In genomic region chr1:193113258-193113991, GRCh38 we compare ENCODE assay signal across 1 cellular context.
TF ChIP-seq lines count a peak whose summit lies in the region.

No MANE protein-coding gene starts in this region.

TF ChIP-seq in K562, 482 proteins besides CTCF, POLR2A, EP300 and RAD21 (continued from another document and continues in another):
- TF ChIP-seq, protein P1, sequence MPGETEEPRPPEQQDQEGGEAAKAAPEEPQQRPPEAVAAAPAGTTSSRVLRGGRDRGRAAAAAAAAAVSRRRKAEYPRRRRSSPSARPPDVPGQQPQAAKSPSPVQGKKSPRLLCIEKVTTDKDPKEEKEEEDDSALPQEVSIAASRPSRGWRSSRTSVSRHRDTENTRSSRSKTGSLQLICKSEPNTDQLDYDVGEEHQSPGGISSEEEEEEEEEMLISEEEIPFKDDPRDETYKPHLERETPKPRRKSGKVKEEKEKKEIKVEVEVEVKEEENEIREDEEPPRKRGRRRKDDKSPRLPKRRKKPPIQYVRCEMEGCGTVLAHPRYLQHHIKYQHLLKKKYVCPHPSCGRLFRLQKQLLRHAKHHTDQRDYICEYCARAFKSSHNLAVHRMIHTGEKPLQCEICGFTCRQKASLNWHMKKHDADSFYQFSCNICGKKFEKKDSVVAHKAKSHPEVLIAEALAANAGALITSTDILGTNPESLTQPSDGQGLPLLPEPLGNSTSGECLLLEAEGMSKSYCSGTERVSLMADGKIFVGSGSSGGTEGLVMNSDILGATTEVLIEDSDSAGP (CRISPR knock-in tag; IDR thresholded peaks at IDR 0.05), result no peak
- TF ChIP-seq BACH1 (tag; IDR thresholded peaks at IDR 0.05) (no peak), ZNF253 (CRISPR knock-in tag; conservative IDR thresholded peaks at IDR 0.05) (no peak), NFATC3 (IDR thresholded peaks at IDR 0.05) (no peak), ZNF785 (CRISPR knock-in tag; IDR thresholded peaks at IDR 0.05) (no peak), PRMT5 (CRISPR knock-in tag; IDR thresholded peaks at IDR 0.05) (no peak), ZNF512 (tag; IDR thresholded peaks at IDR 0.05) (no peak), STAT5B (CRISPR knock-in tag; IDR thresholded peaks at IDR 0.05) (no peak), POLR2AphosphoS5 (IDR thresholded peaks at IDR 0.05; ENCODE audit: control insufficient read depth, insufficient read depth, low read depth, low read length) (no peak), MAZ (CRISPR knock-in tag; conservative IDR thresholded peaks at IDR 0.05 in 1 of 2, IDR thresholded peaks at IDR 0.05 in 1 of 2) (peak; percentile 33 to 54; a peak in 1 of 4 replicates), TEAD2 (tag; IDR thresholded peaks at IDR 0.05) (peak; percentile 22; the same call in 1 of the 2 replicates), POLR2AphosphoS2 (IDR thresholded peaks at IDR 0.05; ENCODE audit: low read length) (no peak), KLF1 (tag; IDR thresholded peaks at IDR 0.05) (no peak), SMARCB1 (IDR thresholded peaks at IDR 0.05; ENCODE audit: insufficient read length, low read depth) (no peak), DNMT1 (IDR thresholded peaks at IDR 0.05) (0 out of 2 replicates have a peak, but pooled peaks have one; percentile 31), CBFA2T3 (IDR thresholded peaks at IDR 0.05) (no peak), BCL6 (CRISPR knock-in tag; IDR thresholded peaks at IDR 0.05) (no peak), SREBF1 (IDR thresholded peaks at IDR 0.05; ENCODE audit: borderline replicate concordance, low read depth, low read length) (no peak), RBM22 (IDR thresholded peaks at IDR 0.05; ENCODE audit: low read depth, low read length, poor library complexity, severe bottlenecking) (no peak), GATAD2A (IDR thresholded peaks at IDR 0.05) (no peak), ZFX (CRISPR knock-in tag; IDR thresholded peaks at IDR 0.05) (0 out of 2 replicates have a peak, but pooled peaks have one; percentile 7), MECOM (CRISPR knock-in tag; IDR thresholded peaks at IDR 0.05) (no peak), SAFB (IDR thresholded peaks at IDR 0.05; ENCODE audit: borderline replicate concordance, low read depth, low read length) (no peak), MCM5 (IDR thresholded peaks at IDR 0.05; ENCODE audit: low read depth) (no peak), NONO (IDR thresholded peaks at IDR 0.05; ENCODE audit: low read depth in 2 of 2, low read length in 1 of 2) (no peak), ARNT (IDR thresholded peaks at IDR 0.05) (peak in 1 of 2 experiments; percentile 54; a peak in 1 of 4 replicates), ATF1 (CRISPR knock-in tag; IDR thresholded peaks at IDR 0.05) (no peak), ATF1 (tag; IDR thresholded peaks at IDR 0.05) (peak; percentile 67), RCOR1 (IDR thresholded peaks at IDR 0.05; ENCODE audit: borderline replicate concordance in 1 of 2, low read depth in 2 of 2, low read length in 2 of 2) (peak in 1 of 2 experiments; percentile 10; a peak in 1 of 4 replicates), ZNF699 (CRISPR knock-in tag; IDR thresholded peaks at IDR 0.05; ENCODE audit: insufficient replicate concordance) (no peak), CREBBP (IDR thresholded peaks at IDR 0.05; ENCODE audit: low read depth, low read length) (no peak), ZNF586 (CRISPR knock-in tag; conservative IDR thresholded peaks at IDR 0.05) (no peak), GABPB1 (CRISPR knock-in tag; IDR thresholded peaks at IDR 0.05) (no peak), ZNF347 (CRISPR knock-in tag; IDR thresholded peaks at IDR 0.05; ENCODE audit: low read depth) (no peak), NFIX (CRISPR knock-in tag; IDR thresholded peaks at IDR 0.05; ENCODE audit: low read depth) (no peak), POLR2B (IDR thresholded peaks at IDR 0.05; ENCODE audit: low read depth, partially characterized antibody) (peak; percentile 52), SMARCA4 (IDR thresholded peaks at IDR 0.05) (0 out of 2 replicates have a peak, but pooled peaks have one; percentile 33), ZFPM2 (CRISPR knock-in tag; IDR thresholded peaks at IDR 0.05) (no peak)
- TF ChIP-seq, protein P2, sequence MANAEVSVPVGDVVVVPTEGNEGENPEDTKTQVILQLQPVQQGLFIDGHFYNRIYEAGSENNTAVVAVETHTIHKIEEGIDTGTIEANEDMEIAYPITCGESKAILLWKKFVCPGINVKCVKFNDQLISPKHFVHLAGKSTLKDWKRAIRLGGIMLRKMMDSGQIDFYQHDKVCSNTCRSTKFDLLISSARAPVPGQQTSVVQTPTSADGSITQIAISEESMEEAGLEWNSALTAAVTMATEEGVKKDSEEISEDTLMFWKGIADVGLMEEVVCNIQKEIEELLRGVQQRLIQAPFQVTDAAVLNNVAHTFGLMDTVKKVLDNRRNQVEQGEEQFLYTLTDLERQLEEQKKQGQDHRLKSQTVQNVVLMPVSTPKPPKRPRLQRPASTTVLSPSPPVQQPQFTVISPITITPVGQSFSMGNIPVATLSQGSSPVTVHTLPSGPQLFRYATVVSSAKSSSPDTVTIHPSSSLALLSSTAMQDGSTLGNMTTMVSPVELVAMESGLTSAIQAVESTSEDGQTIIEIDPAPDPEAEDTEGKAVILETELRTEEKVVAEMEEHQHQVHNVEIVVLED (CRISPR knock-in tag; IDR thresholded peaks at IDR 0.05), result 0 out of 2 replicates have a peak, but pooled peaks have one; percentile 6
- TF ChIP-seq, protein P3, sequence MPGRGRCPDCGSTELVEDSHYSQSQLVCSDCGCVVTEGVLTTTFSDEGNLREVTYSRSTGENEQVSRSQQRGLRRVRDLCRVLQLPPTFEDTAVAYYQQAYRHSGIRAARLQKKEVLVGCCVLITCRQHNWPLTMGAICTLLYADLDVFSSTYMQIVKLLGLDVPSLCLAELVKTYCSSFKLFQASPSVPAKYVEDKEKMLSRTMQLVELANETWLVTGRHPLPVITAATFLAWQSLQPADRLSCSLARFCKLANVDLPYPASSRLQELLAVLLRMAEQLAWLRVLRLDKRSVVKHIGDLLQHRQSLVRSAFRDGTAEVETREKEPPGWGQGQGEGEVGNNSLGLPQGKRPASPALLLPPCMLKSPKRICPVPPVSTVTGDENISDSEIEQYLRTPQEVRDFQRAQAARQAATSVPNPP (IDR thresholded peaks at IDR 0.05; ENCODE audit: borderline replicate concordance, insufficient read depth, insufficient read length), result no peak
- TF ChIP-seq, protein P4, sequence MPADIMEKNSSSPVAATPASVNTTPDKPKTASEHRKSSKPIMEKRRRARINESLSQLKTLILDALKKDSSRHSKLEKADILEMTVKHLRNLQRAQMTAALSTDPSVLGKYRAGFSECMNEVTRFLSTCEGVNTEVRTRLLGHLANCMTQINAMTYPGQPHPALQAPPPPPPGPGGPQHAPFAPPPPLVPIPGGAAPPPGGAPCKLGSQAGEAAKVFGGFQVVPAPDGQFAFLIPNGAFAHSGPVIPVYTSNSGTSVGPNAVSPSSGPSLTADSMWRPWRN (IDR thresholded peaks at IDR 0.05; ENCODE audit: low read depth), result no peak
- TF ChIP-seq, protein P5, sequence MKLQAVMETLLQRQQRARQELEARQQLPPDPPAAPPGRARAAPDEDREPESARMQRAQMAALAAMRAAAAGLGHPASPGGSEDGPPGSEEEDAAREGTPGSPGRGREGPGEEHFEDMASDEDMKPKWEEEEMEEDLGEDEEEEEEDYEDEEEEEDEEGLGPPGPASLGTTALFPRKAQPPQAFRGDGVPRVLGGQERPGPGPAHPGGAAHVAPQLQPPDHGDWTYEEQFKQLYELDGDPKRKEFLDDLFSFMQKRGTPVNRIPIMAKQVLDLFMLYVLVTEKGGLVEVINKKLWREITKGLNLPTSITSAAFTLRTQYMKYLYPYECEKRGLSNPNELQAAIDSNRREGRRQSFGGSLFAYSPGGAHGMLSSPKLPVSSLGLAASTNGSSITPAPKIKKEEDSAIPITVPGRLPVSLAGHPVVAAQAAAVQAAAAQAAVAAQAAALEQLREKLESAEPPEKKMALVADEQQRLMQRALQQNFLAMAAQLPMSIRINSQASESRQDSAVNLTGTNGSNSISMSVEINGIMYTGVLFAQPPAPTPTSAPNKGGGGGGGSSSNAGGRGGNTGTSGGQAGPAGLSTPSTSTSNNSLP (IDR thresholded peaks at IDR 0.05; ENCODE audit: borderline replicate concordance, low read depth, low read length), result no peak
- TF ChIP-seq, protein P6, sequence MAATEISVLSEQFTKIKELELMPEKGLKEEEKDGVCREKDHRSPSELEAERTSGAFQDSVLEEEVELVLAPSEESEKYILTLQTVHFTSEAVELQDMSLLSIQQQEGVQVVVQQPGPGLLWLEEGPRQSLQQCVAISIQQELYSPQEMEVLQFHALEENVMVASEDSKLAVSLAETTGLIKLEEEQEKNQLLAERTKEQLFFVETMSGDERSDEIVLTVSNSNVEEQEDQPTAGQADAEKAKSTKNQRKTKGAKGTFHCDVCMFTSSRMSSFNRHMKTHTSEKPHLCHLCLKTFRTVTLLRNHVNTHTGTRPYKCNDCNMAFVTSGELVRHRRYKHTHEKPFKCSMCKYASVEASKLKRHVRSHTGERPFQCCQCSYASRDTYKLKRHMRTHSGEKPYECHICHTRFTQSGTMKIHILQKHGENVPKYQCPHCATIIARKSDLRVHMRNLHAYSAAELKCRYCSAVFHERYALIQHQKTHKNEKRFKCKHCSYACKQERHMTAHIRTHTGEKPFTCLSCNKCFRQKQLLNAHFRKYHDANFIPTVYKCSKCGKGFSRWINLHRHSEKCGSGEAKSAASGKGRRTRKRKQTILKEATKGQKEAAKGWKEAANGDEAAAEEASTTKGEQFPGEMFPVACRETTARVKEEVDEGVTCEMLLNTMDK (IDR thresholded peaks at IDR 0.05; ENCODE audit: borderline replicate concordance, insufficient read depth, low read depth, low read length, poor library complexity, severe bottlenecking), result no peak
- TF ChIP-seq, protein P7, sequence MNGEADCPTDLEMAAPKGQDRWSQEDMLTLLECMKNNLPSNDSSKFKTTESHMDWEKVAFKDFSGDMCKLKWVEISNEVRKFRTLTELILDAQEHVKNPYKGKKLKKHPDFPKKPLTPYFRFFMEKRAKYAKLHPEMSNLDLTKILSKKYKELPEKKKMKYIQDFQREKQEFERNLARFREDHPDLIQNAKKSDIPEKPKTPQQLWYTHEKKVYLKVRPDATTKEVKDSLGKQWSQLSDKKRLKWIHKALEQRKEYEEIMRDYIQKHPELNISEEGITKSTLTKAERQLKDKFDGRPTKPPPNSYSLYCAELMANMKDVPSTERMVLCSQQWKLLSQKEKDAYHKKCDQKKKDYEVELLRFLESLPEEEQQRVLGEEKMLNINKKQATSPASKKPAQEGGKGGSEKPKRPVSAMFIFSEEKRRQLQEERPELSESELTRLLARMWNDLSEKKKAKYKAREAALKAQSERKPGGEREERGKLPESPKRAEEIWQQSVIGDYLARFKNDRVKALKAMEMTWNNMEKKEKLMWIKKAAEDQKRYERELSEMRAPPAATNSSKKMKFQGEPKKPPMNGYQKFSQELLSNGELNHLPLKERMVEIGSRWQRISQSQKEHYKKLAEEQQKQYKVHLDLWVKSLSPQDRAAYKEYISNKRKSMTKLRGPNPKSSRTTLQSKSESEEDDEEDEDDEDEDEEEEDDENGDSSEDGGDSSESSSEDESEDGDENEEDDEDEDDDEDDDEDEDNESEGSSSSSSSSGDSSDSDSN (IDR thresholded peaks at IDR 0.05; ENCODE audit: borderline replicate concordance in 1 of 2, low read depth in 2 of 2, low read length in 2 of 2), result no peak
- TF ChIP-seq, protein P8, sequence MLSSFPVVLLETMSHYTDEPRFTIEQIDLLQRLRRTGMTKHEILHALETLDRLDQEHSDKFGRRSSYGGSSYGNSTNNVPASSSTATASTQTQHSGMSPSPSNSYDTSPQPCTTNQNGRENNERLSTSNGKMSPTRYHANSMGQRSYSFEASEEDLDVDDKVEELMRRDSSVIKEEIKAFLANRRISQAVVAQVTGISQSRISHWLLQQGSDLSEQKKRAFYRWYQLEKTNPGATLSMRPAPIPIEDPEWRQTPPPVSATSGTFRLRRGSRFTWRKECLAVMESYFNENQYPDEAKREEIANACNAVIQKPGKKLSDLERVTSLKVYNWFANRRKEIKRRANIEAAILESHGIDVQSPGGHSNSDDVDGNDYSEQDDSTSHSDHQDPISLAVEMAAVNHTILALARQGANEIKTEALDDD (IDR thresholded peaks at IDR 0.05), result peak; percentile 41; the same call in 1 of the 2 replicates
- TF ChIP-seq, protein P9, sequence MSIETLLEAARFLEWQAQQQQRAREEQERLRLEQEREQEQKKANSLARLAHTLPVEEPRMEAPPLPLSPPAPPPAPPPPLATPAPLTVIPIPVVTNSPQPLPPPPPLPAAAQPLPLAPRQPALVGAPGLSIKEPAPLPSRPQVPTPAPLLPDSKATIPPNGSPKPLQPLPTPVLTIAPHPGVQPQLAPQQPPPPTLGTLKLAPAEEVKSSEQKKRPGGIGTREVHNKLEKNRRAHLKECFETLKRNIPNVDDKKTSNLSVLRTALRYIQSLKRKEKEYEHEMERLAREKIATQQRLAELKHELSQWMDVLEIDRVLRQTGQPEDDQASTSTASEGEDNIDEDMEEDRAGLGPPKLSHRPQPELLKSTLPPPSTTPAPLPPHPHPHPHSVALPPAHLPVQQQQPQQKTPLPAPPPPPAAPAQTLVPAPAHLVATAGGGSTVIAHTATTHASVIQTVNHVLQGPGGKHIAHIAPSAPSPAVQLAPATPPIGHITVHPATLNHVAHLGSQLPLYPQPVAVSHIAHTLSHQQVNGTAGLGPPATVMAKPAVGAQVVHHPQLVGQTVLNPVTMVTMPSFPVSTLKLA (conservative IDR thresholded peaks at IDR 0.05), result peak in 1 of 2 experiments; percentile 30; a peak in 1 of 4 replicates
- TF ChIP-seq, protein P10, sequence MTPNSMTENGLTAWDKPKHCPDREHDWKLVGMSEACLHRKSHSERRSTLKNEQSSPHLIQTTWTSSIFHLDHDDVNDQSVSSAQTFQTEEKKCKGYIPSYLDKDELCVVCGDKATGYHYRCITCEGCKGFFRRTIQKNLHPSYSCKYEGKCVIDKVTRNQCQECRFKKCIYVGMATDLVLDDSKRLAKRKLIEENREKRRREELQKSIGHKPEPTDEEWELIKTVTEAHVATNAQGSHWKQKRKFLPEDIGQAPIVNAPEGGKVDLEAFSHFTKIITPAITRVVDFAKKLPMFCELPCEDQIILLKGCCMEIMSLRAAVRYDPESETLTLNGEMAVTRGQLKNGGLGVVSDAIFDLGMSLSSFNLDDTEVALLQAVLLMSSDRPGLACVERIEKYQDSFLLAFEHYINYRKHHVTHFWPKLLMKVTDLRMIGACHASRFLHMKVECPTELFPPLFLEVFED (CRISPR knock-in tag; conservative IDR thresholded peaks at IDR 0.05), result no peak
